ENCODE assay signal across 20 cellular contexts in the genomic region with DNA sequence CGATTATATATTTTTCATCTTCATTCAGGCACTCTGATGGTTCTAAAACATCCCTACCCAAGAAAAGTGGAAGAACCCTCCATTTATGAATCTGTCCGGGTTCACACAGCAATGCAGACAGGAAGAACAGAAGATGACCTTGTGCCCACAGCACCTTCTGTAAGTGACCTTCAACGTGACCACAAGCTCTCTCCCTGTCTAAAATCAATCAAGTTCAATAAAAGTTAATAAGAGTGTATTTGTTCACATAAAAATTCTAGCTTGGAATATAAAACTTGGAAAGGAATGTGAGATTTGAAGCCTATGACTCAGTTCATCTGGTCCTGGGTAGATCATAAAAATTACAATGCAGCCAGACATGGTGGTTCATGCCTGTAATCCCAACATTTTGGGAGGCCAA. TPM values are rescaled to one million over a fixed set of nuclear protein-coding genes. Genes with fewer than 3 reads are reported as not detected.
"Had no signal": no experiment of that assay in that cellular context is flagged by ENCODE, and none has a peak within 500 bp of the region (broad histone marks: within the 10 kb centered on the region; RNA-seq: fewer than 3 reads in every experiment).

No MANE protein-coding gene starts in this region.

- DNase-seq: activated CD4-positive, alpha-beta T cell treated with anti-CD3 and anti-CD28 coated beads, Interleukin-2, amount 50 U/mL, for 4 hours; activated T-cell treated with anti-CD3 and anti-CD28 coated beads, Interleukin-2, amount 50 U/mL, for 1 hour; foreskin melanocyte; glutamatergic neuron; hypothalamus; lower lobe of right lung; occipital lobe; retina; spleen; stimulated activated CD4-positive, alpha-beta T cell treated with anti-CD3 and anti-CD28 coated beads, Interleukin-4, amount 100 ng/mL, for 4 hours; stimulated activated naive CD4-positive, alpha-beta T cell; substantia nigra; T-helper 9 cell; tibial artery had no signal

- H3K27me3 Mint-ChIP-seq: central memory CD8-positive, alpha-beta T cell had no signal

- H3K27ac ChIP-seq: ascending aorta, coronary artery, lower lobe of right lung, SJSA1, tibial artery had no signal

- H3K4me1 Mint-ChIP-seq: nephron had no signal

- H3K27ac Mint-ChIP-seq: mesothelial cell of epicardium, nephron had no signal

- H3K27me3 ChIP-seq: ascending aorta, SJSA1, spleen, tibial artery had no signal

- H3K4me3 Mint-ChIP-seq: central memory CD8-positive, alpha-beta T cell; mesothelial cell of epicardium; nephron had no signal

- H3K9me3 ChIP-seq: ascending aorta, lower lobe of right lung, SJSA1, spleen, tibial artery had no signal

- ATAC-seq: lower lobe of right lung had no signal

- H3K36me3 Mint-ChIP-seq: mesothelial cell of epicardium had no signal

- H3K9me3 Mint-ChIP-seq: central memory CD8-positive, alpha-beta T cell; mesothelial cell of epicardium; nephron had no signal

- H3K4me1 ChIP-seq: ascending aorta, SJSA1, tibial artery had no signal

RNA-seq across cellular contexts. Expression of gene DAPP1, which starts 36.6 kb away (rescaled TPM):
- total RNA-seq: ascending aorta had no signal
